In genomic region chr18:44807766-44808165, GRCh38 we compare ENCODE assay signal across 14 cellular contexts.
DNase-seq lines count a peak whose midpoint lies in the region; ATAC-seq and TF ChIP-seq lines count a peak whose summit lies in the region.
"Had no signal": no experiment of that assay in that cellular context is flagged by ENCODE, and none has a peak within 500 bp of the region (broad histone marks: within the 10 kb centered on the region; RNA-seq: fewer than 3 reads in every experiment).

No MANE protein-coding gene starts in this region.

- H3K27me3 ChIP-seq in liver (ENCODE audit: control insufficient read depth in 4 of 4, insufficient read depth in 4 of 4, low read length in 3 of 4): no peaks in the 10 kb centered on the region
- no peaks in the 10 kb centered on the region for H3K27me3 ChIP-seq in psoas muscle (ENCODE audit: insufficient read depth in 3 of 3, low read length in 2 of 3)
- H3K27me3 ChIP-seq in transverse colon: no peaks in the 10 kb centered on the region
- H3K27me3 ChIP-seq in brain microvascular endothelial cell (replicated peaks): no peaks in the 10 kb centered on the region

- in situ Hi-C loops in transverse colon (cut with MboI; ENCODE audit: low pct_ligation_motif_present in 1 of 4, low pct_unique_long_range_greater_than_20kb in 1 of 4, low sequenced_read_pairs in 3 of 4): loop anchor here in 1 of 4 donors (25.0 kb wide), 1 partner anchor 120 kb away; the partner anchor contains the start of gene SETBP1
- in situ Hi-C loops in brain microvascular endothelial cell (cut with HindIII; ENCODE audit: low pct_ligation_motif_present, low sequenced_read_pairs): no loop called here

- H3K4me1 ChIP-seq in liver (ENCODE audit: control insufficient read depth in 4 of 4, insufficient read depth in 4 of 4, low read length in 3 of 4) (peaks cover 9 to 24% (median 12%) of the 10 kb centered on the region in 4 donors), psoas muscle (peaks cover 61% of the 10 kb centered on the region), transverse colon (peaks cover 34 to 57% (median 51%) of the 10 kb centered on the region in 4 donors)

- TF ChIP-seq CTCF in liver (IDR thresholded peaks at IDR 0.05; ENCODE audit: low read depth, low read length, missing input control): no peak
- no peak for TF ChIP-seq CTCF in psoas muscle (IDR thresholded peaks at IDR 0.05)
- no peak for TF ChIP-seq CTCF in transverse colon (IDR thresholded peaks at IDR 0.05)
- no peak for TF ChIP-seq CTCF in brain microvascular endothelial cell (IDR thresholded peaks at IDR 0.05; ENCODE audit: low read depth, low read length, missing control alignments)

- TF ChIP-seq EP300 in transverse colon (IDR thresholded peaks at IDR 0.05; ENCODE audit: low read depth): no peak

- H3K36me3 Mint-ChIP-seq in activated naive CD8-positive, alpha-beta T cell treated with anti-CD3 and anti-CD28 coated beads, Interleukin-2, amount 50 U/mL, for 24 hours (ENCODE audit: low read depth): peaks cover 5% of the 10 kb centered on the region
- H3K36me3 Mint-ChIP-seq in activated naive CD8-positive, alpha-beta T cell treated with anti-CD3 and anti-CD28 coated beads for 36 hours: peaks cover 3% of the 10 kb centered on the region

- intact Hi-C loops in psoas muscle (cut with DNase I) (no loop called here), transverse colon (cut with DNase I; ENCODE audit: low total_unique reads) (loop anchor here (10.0 kb wide), 1 partner anchor 123 kb away; the partner anchor contains the start of gene SETBP1)

- H3K27ac ChIP-seq in liver (ENCODE audit: low read depth in 1 of 2, low read length in 2 of 2): no peak overlapping the region
- H3K27ac ChIP-seq in psoas muscle: no peak overlapping the region
- peak overlapping the region; percentile 12 to 90 (median 27) for H3K27ac ChIP-seq in transverse colon
- H3K27ac ChIP-seq in brain microvascular endothelial cell: no peak overlapping the region
- H3K27ac ChIP-seq: C4-2B had no signal

- H3K36me3 ChIP-seq in liver (ENCODE audit: control insufficient read depth in 4 of 4, insufficient read depth in 3 of 4, low read depth in 1 of 4, low read length in 3 of 4): no peaks in the 10 kb centered on the region
- H3K36me3 ChIP-seq in psoas muscle (ENCODE audit: insufficient read depth in 1 of 2, low read depth in 1 of 2): no peaks in the 10 kb centered on the region
- no peaks in the 10 kb centered on the region for H3K36me3 ChIP-seq in transverse colon
- H3K36me3 ChIP-seq in brain microvascular endothelial cell (replicated peaks): no peaks in the 10 kb centered on the region

- no peak for ATAC-seq in activated naive CD8-positive, alpha-beta T cell treated with anti-CD3 and anti-CD28 coated beads, Interleukin-2, amount 50 U/mL, for 24 hours
- ATAC-seq in psoas muscle: no peak
- ATAC-seq in HG03097 (IDR thresholded peaks at IDR 0.05; ENCODE audit: low FRiP score, unreplicated experiment): no peak
- ATAC-seq: Panc1 had no signal

- H3K9ac ChIP-seq in liver (ENCODE audit: low read depth in 1 of 2, low read length in 2 of 2): no peak overlapping the region

- WGBS in liver: 20% methylated on average over 2 of the region's 2 CpGs
- WGBS in psoas muscle, 3 donors: 24 to 42% (median 26%) methylated on average over 2 of the region's 2 CpGs
- WGBS in transverse colon (ENCODE audit: low coverage in 1 of 2), 2 donors: 20 to 33% methylated on average over 1 to 2 of the region's 2 CpGs

- no peak for DNase-seq in activated naive CD8-positive, alpha-beta T cell treated with anti-CD3 and anti-CD28 coated beads, Interleukin-2, amount 50 U/mL, for 24 hours
- no peak for DNase-seq in activated naive CD8-positive, alpha-beta T cell treated with anti-CD3 and anti-CD28 coated beads for 36 hours
- DNase-seq in psoas muscle (no peak), transverse colon (no peak), brain microvascular endothelial cell (no peak), midbrain (lab: John Stamatoyannopoulos, UW) (no peak)
- DNase-seq: Karpas-422, NCI-H1105 treated with DMSO at 0.1 percent for 48 hours, NCI-H187, Right ventricle myocardium superior had no signal

- H3K9me3 Mint-ChIP-seq in activated naive CD8-positive, alpha-beta T cell treated with anti-CD3 and anti-CD28 coated beads, Interleukin-2, amount 50 U/mL, for 24 hours: no peaks in the 10 kb centered on the region
- H3K9me3 Mint-ChIP-seq in activated naive CD8-positive, alpha-beta T cell treated with anti-CD3 and anti-CD28 coated beads for 36 hours: no peaks in the 10 kb centered on the region

- no peak overlapping the region for H3K4me3 Mint-ChIP-seq in activated naive CD8-positive, alpha-beta T cell treated with anti-CD3 and anti-CD28 coated beads, Interleukin-2, amount 50 U/mL, for 24 hours
- no peak overlapping the region for H3K4me3 Mint-ChIP-seq in activated naive CD8-positive, alpha-beta T cell treated with anti-CD3 and anti-CD28 coated beads for 36 hours

- TF ChIP-seq RAD21 in liver (IDR thresholded peaks at IDR 0.05): peak; percentile 41 to 66

- no peaks in the 10 kb centered on the region for H3K9me3 ChIP-seq in liver (ENCODE audit: control insufficient read depth in 4 of 4, low read length in 3 of 4)
- H3K9me3 ChIP-seq in psoas muscle: no peaks in the 10 kb centered on the region
- H3K9me3 ChIP-seq in transverse colon: no peaks in the 10 kb centered on the region

- TF ChIP-seq POLR2A in transverse colon (IDR thresholded peaks at IDR 0.05): no peak

- H3K4me1 Mint-ChIP-seq in activated naive CD8-positive, alpha-beta T cell treated with anti-CD3 and anti-CD28 coated beads, Interleukin-2, amount 50 U/mL, for 24 hours: peaks cover 49% of the 10 kb centered on the region
- H3K4me1 Mint-ChIP-seq in activated naive CD8-positive, alpha-beta T cell treated with anti-CD3 and anti-CD28 coated beads for 36 hours: peaks cover 21% of the 10 kb centered on the region

- H3K27me3 Mint-ChIP-seq in activated naive CD8-positive, alpha-beta T cell treated with anti-CD3 and anti-CD28 coated beads, Interleukin-2, amount 50 U/mL, for 24 hours: peaks cover 3% of the 10 kb centered on the region
- H3K27me3 Mint-ChIP-seq in activated naive CD8-positive, alpha-beta T cell treated with anti-CD3 and anti-CD28 coated beads for 36 hours: peaks cover 20% of the 10 kb centered on the region

- H3K4me3 ChIP-seq in liver (ENCODE audit: low read depth in 1 of 3, low read length in 3 of 3) (no peak overlapping the region), psoas muscle (peak overlapping the region; percentile 35), transverse colon (no peak overlapping the region), brain microvascular endothelial cell (ENCODE audit: low read depth, low read length) (no peak overlapping the region)

- peak overlapping the region; percentile 2 for H3K27ac Mint-ChIP-seq in activated naive CD8-positive, alpha-beta T cell treated with anti-CD3 and anti-CD28 coated beads, Interleukin-2, amount 50 U/mL, for 24 hours
- H3K27ac Mint-ChIP-seq in activated naive CD8-positive, alpha-beta T cell treated with anti-CD3 and anti-CD28 coated beads for 36 hours: no peak overlapping the region

TF ChIP-seq in liver, 16 proteins besides CTCF, POLR2A, EP300 and RAD21 (continues in another document):
- TF ChIP-seq NR2F2 (IDR thresholded peaks at IDR 0.05) (no peak), FOXA1 (IDR thresholded peaks at IDR 0.05) (peak; percentile 54), ATF3 (IDR thresholded peaks at IDR 0.05) (no peak), GABPA (IDR thresholded peaks at IDR 0.05 in 1 of 2, conservative IDR thresholded peaks at IDR 0.05 in 1 of 2) (no peak), FOXA2 (IDR thresholded peaks at IDR 0.05) (peak; percentile 67), ZBTB33 (IDR thresholded peaks at IDR 0.05) (no peak), RXRA (IDR thresholded peaks at IDR 0.05) (peak; percentile 73 to 86), MAX (IDR thresholded peaks at IDR 0.05) (peak; percentile 55), HNF4A (conservative IDR thresholded peaks at IDR 0.05) (peak; percentile 98 to 99), SP1 (IDR thresholded peaks at IDR 0.05) (peak; percentile 88), JUND (IDR thresholded peaks at IDR 0.05) (peak; percentile 84 to 87), YY1 (IDR thresholded peaks at IDR 0.05) (peak; percentile 24), EGR1 (IDR thresholded peaks at IDR 0.05; ENCODE audit: low read depth in 2 of 2) (peak in 1 of 2 donors; percentile 65), HNF4G (IDR thresholded peaks at IDR 0.05) (peak; percentile 96)

Comparison
In these comparisons a context has a peak if more than half of its experiments do, and no peak if none do; other contexts are left out.
1. H3K27ac ChIP-seq: peak in transverse colon (4 of 4); none in liver (0 of 2), psoas muscle (single experiment) and brain microvascular endothelial cell (single experiment).